8 cellular contexts compared by ENCODE assay signal in genomic region chr11:118436639-118437045, GRCh38. TPM values are rescaled to one million over a fixed set of nuclear protein-coding genes. Genes with fewer than 3 reads are reported as not detected.
DNase-seq lines count a peak whose midpoint lies in the region; ATAC-seq and TF ChIP-seq lines count a peak whose summit lies in the region.

No MANE protein-coding gene starts in this region.

- TF ChIP-seq CTCF in WI38 (IDR thresholded peaks at IDR 0.05; ENCODE audit: low read depth, low read length), result no peak
- no peak for TF ChIP-seq CTCF in upper lobe of right lung (IDR thresholded peaks at IDR 0.05)
- no peak for TF ChIP-seq CTCF in GM10248 (IDR thresholded peaks at IDR 0.05; ENCODE audit: control extremely low read depth, extremely low read depth, low read depth, missing control alignments)

- no peaks in the 10 kb centered on the region for H3K27me3 Mint-ChIP-seq in naive B cell

- no peaks in the 10 kb centered on the region for H3K9me3 Mint-ChIP-seq in naive B cell

- H3K9ac ChIP-seq in endocrine pancreas (ENCODE audit: control insufficient read depth, insufficient read depth, low read length), result peak overlapping the region; percentile 69

- intact Hi-C loops in upper lobe of right lung (cut with DNase I), result no loop called here

- POLR2A ChIA-PET in GM10248 (lab: Yijun Ruan, JAX), result interaction anchor here (0.6 kb wide), 1 partner anchor 22 kb away, joined by 3 read pairs; no protein-coding TSS in a partner anchor

- peak; percentile 8 for ATAC-seq in HG03103 (IDR thresholded peaks at IDR 0.05; ENCODE audit: low read depth, unreplicated experiment)
- peak; percentile 10 to 17 for ATAC-seq in naive B cell (ENCODE audit: low read depth in 2 of 2)
- no peak for ATAC-seq in upper lobe of right lung

- H3K27ac Mint-ChIP-seq in naive B cell, result peak overlapping the region in 2 of 6 donors; percentile 67 to 92

- CTCF ChIA-PET in GM10248 (lab: Yijun Ruan, JAX), result no interaction called here

- peaks cover 48 to 56% (median 54%) of the 10 kb centered on the region in 3 donors for H3K4me1 Mint-ChIP-seq in naive B cell

- H3K36me3 Mint-ChIP-seq in naive B cell, result peaks cover 0 to under 1% of the 10 kb centered on the region in 2 donors

- H3K4me3 ChIP-seq in WI38 (ENCODE audit: low read depth, low read length), result peak overlapping the region; percentile 89
- H3K4me3 ChIP-seq in endocrine pancreas (ENCODE audit: control insufficient read depth, insufficient read depth, low read length), result peak overlapping the region; percentile 61
- peak overlapping the region; percentile 94 for H3K4me3 ChIP-seq in upper lobe of right lung

- DNase-seq in NCI-H146 (lab: John Stamatoyannopoulos, UW), result peak; percentile 54
- DNase-seq in NCI-H146 treated with DMSO at 0.1 percent for 48 hours (lab: John Stamatoyannopoulos, UW; ENCODE audit: unreplicated experiment), result no peak
- no peak for DNase-seq in naive B cell
- peak; percentile 69 for DNase-seq in upper lobe of right lung
- no peak for DNase-seq in GM10248 (ENCODE audit: extremely low spot score)

- peak overlapping the region; percentile 78 for H3K27ac ChIP-seq in upper lobe of right lung

- H3K4me1 ChIP-seq in endocrine pancreas (ENCODE audit: control insufficient read depth, insufficient read depth, low read length), result peaks cover 29% of the 10 kb centered on the region
- H3K4me1 ChIP-seq in upper lobe of right lung, result peaks cover 37% of the 10 kb centered on the region

- H3K27me3 ChIP-seq in endocrine pancreas (ENCODE audit: control insufficient read depth, insufficient read depth, low read length) (no peaks in the 10 kb centered on the region), upper lobe of right lung (no peaks in the 10 kb centered on the region)

- peak overlapping the region; percentile 81 to 98 (median 96) for H3K4me3 Mint-ChIP-seq in naive B cell

- H3K36me3 ChIP-seq in endocrine pancreas (ENCODE audit: control insufficient read depth, insufficient read depth, low read length) (no peaks in the 10 kb centered on the region), upper lobe of right lung (no peaks in the 10 kb centered on the region)

- H3K9me3 ChIP-seq in endocrine pancreas (ENCODE audit: control insufficient read depth, low read length) (no peaks in the 10 kb centered on the region), upper lobe of right lung (no peaks in the 10 kb centered on the region)

RNA-seq across cellular contexts. Expression of gene KMT2A, which starts 0.3 kb away (rescaled TPM):
- polyA plus RNA-seq in naive B cell (ENCODE audit: low read depth in 6 of 6), result 10 to 100 TPM in 5 of 6 donors, 1 to 10 TPM in 1; 5.2 to 42.2 (median 17.1) TPM
- total RNA-seq in upper lobe of right lung, result 64.7 TPM

RNA-seq across cellular contexts. Expression of gene ATP5MG, which starts 35.2 kb away (rescaled TPM):
- polyA plus RNA-seq in naive B cell (ENCODE audit: low read depth in 6 of 6), result 100 to 1,000 TPM; 418 to 680 (median 501) TPM
- total RNA-seq in upper lobe of right lung, result 140 TPM

Comparison
In these comparisons a context has a peak if more than half of its experiments do, and no peak if none do; other contexts are left out.
1. DNase-seq: peak in NCI-H146 (single experiment) and upper lobe of right lung (single experiment); none in NCI-H146 treated with DMSO at 0.1 percent for 48 hours (single experiment), naive B cell (single experiment) and GM10248 (single experiment).
2. Peak in every context shown above with its lines, with median percentiles within 50 percentile points of each other: H3K4me3 ChIP-seq.